Comparison of ENCODE assay signal across 8 cellular contexts in genomic region chr11:67507242-67507890, GRCh38. TPM values are rescaled to one million over a fixed set of nuclear protein-coding genes. Genes with fewer than 3 reads are reported as not detected.
A peak's percentile ranks its signal among the peaks of the same experiment; 100 is the strongest.
DNase-seq lines count a peak whose midpoint lies in the region; FAIRE-seq and TF ChIP-seq lines count a peak whose summit lies in the region.

No MANE protein-coding gene starts in this region.

- H3K9me3 Mint-ChIP-seq in brain = peaks cover 0 to 3% (median 0%) of the 10 kb centered on the region in 5 experiments

- TF ChIP-seq CTCF in brain (conservative IDR thresholded peaks at IDR 0.05) = no peak

- no peaks in the 10 kb centered on the region for H3K9me3 ChIP-seq in iPS-20b (ENCODE audit: insufficient read depth, low read depth, low read length)

- H3K27me3 ChIP-seq in iPS-20b (ENCODE audit: insufficient read depth, low read length) = peaks cover 14% of the 10 kb centered on the region

- peaks cover 48% of the 10 kb centered on the region for H3K4me1 Mint-ChIP-seq in brain

- no peak for FAIRE-seq in GM12891 (lab: Jason Lieb, UNC)

- peak overlapping the region; percentile 67; the same call in 1 of the 2 replicates for H3K9ac ChIP-seq in iPS-20b (ENCODE audit: low read depth, low read length)

- peak overlapping the region; percentile 84 to 95 (median 89) for H3K4me3 Mint-ChIP-seq in brain

- H3K4me3 ChIP-seq in iPS-20b (ENCODE audit: low read length) (peak overlapping the region; percentile 83), skin epidermis (peak overlapping the region; percentile 54 to 86 (median 68))

- H3K36me3 Mint-ChIP-seq in brain = no peaks in the 10 kb centered on the region

- H3K36me3 ChIP-seq in iPS-20b (ENCODE audit: insufficient read depth, low read depth, low read length) = 0 out of 2 replicates have a peak, but pooled peaks cover 3% of the 10 kb centered on the region

- H3K27me3 Mint-ChIP-seq in brain = peaks cover 20% of the 10 kb centered on the region

- H3K4me1 ChIP-seq in iPS-20b (ENCODE audit: insufficient read depth, low read length) = peaks cover 5% of the 10 kb centered on the region; the same call in 1 of the 2 replicates

- peak overlapping the region; percentile 39 for H3K27ac ChIP-seq in iPS-20b (ENCODE audit: low read length)
- H3K27ac ChIP-seq in skin epidermis = peak overlapping the region in 20 of 21 experiments; percentile 39 to 98 (median 93)

- H3K27ac Mint-ChIP-seq in brain = peak overlapping the region in 4 of 5 experiments; percentile 21 to 98 (median 88)

- no peak for TF ChIP-seq POLR2A in GM12891 (IDR thresholded peaks at IDR 0.05; ENCODE audit: low read depth, low read length)

- DNase-seq in NCI-H1436 (lab: John Stamatoyannopoulos, UW) (peak; percentile 60), NCI-H1436 treated with DMSO at 0.1 percent for 48 hours (lab: John Stamatoyannopoulos, UW) (no peak), NCI-H2196 treated with DMSO at 0.1 percent for 48 hours (lab: John Stamatoyannopoulos, UW; ENCODE audit: unreplicated experiment) (peak; percentile 78), kidney glomerular epithelial cell (lab: John Stamatoyannopoulos, UW) (no peak), GM12891 (ENCODE audit: insufficient read length, low spot score) (no peak)

TF ChIP-seq in GM12891, 5 proteins besides CTCF, POLR2A, EP300 and RAD21:
- TF ChIP-seq TAF1 (IDR thresholded peaks at IDR 0.05; ENCODE audit: low read depth, low read length) (no peak), SPI1 (IDR thresholded peaks at IDR 0.05; ENCODE audit: low read depth, low read length) (no peak), POU2F2 (IDR thresholded peaks at IDR 0.05; ENCODE audit: low read depth, low read length) (no peak), POLR2AphosphoS5 (IDR thresholded peaks at IDR 0.05; ENCODE audit: low read depth, low read length) (no peak), PAX5 (IDR thresholded peaks at IDR 0.05; ENCODE audit: insufficient read depth, low read length, severe bottlenecking) (no peak)

RNA-seq across cellular contexts. Expression of gene CDK2AP2, which starts 0.6 kb away (rescaled TPM):
- 109 TPM for polyA plus RNA-seq in brain (ENCODE audit: insufficient read depth, low read depth, low replicate concordance)
- polyA plus RNA-seq in GM12891 (2012; ENCODE audit: low read depth, missing spikeins) = 28.9 TPM

RNA-seq across cellular contexts. Expression of gene PITPNM1, which starts 2.2 kb away (rescaled TPM):
- 54.1 TPM for polyA plus RNA-seq in brain (ENCODE audit: insufficient read depth, low read depth, low replicate concordance)
- polyA plus RNA-seq in GM12891 (2012; ENCODE audit: low read depth, missing spikeins) = 23.3 TPM

RNA-seq across cellular contexts. Expression of gene CABP2, which starts 15.9 kb away (rescaled TPM):
- polyA plus RNA-seq in brain (ENCODE audit: insufficient read depth, low read depth, low replicate concordance) = not detected
- polyA plus RNA-seq in GM12891 (2012; ENCODE audit: low read depth, missing spikeins) = not detected

RNA-seq across cellular contexts. Expression of gene AIP, which starts 24.5 kb away (rescaled TPM):
- polyA plus RNA-seq in brain (ENCODE audit: insufficient read depth, low read depth, low replicate concordance) = 174 TPM
- polyA plus RNA-seq in GM12891 (2012; ENCODE audit: low read depth, missing spikeins) = 94.7 TPM

RNA-seq across cellular contexts. Expression of gene TMEM134, which starts 38.3 kb away (rescaled TPM):
- 63.0 TPM for polyA plus RNA-seq in brain (ENCODE audit: insufficient read depth, low read depth, low replicate concordance)
- polyA plus RNA-seq in GM12891 (2012; ENCODE audit: low read depth, missing spikeins) = 49.6 TPM

Comparison
In these comparisons a context has a peak if more than half of its experiments do, and no peak if none do; other contexts are left out.
1. DNase-seq: peak in NCI-H1436 (single experiment) and NCI-H2196 treated with DMSO at 0.1 percent for 48 hours (single experiment); none in NCI-H1436 treated with DMSO at 0.1 percent for 48 hours (single experiment), kidney glomerular epithelial cell (single experiment) and GM12891 (single experiment).